In the genomic region with DNA sequence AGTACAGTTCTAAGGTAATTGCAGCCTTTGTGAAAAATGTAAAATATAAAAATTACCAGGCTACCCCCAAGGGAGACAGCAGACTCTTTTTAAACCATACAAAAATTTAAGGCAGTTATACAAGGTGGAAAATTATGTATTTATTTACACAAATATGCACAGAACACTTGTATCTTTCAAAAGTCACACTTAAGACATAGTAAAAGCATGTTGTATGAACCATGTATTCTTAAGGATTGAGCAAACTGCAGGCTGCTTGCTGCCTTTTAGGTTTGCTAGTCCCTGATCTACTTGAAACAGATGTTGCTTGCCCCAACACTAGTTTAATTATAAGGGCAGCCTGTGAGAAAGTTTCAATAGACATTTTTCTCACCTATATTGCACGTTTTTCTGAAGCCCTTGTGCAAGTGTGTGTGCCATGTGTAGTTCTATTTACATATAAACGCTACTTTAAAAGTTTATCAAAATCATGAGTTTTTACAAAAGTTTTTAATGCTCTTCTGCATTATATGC, we compare ENCODE assay signal across 9 cellular contexts.
DNase-seq lines count a peak whose midpoint lies in the region; ATAC-seq and TF ChIP-seq lines count a peak whose summit lies in the region.
"Had no signal": no experiment of that assay in that cellular context is flagged by ENCODE, and none has a peak within 500 bp of the region (broad histone marks: within the 10 kb centered on the region; RNA-seq: fewer than 3 reads in every experiment).

No MANE protein-coding gene starts in this region.

- peak overlapping the region; percentile 94 for H3K4me3 Mint-ChIP-seq in neural progenitor cell

- H3K27me3 ChIP-seq in DND-41 (ENCODE audit: insufficient read depth, low read length, poor library complexity) = no peaks in the 10 kb centered on the region
- no peaks in the 10 kb centered on the region for H3K27me3 ChIP-seq in MM.1S (replicated peaks; ENCODE audit: insufficient read depth, low read length)
- H3K27me3 ChIP-seq in duodenal mucosa (ENCODE audit: control insufficient read depth in 1 of 2, insufficient read depth in 2 of 2, low read length in 2 of 2) = no peaks in the 10 kb centered on the region
- H3K27me3 ChIP-seq in neural progenitor cell = no peaks in the 10 kb centered on the region

- H3K4me2 ChIP-seq in DND-41 (ENCODE audit: insufficient read depth, low read length) (peak overlapping the region; percentile 73), MM.1S (ENCODE audit: low read depth, low read length) (peak overlapping the region; percentile 74), neural progenitor cell (peak overlapping the region; percentile 84)

- H3F3A ChIP-seq in MM.1S (ENCODE audit: insufficient read depth, low read length) (peaks cover 71% of the 10 kb centered on the region), neural progenitor cell (ENCODE audit: low read depth) (peaks cover 38% of the 10 kb centered on the region)

- H3K9me3 ChIP-seq in DND-41 (ENCODE audit: insufficient read depth, low read length, severe bottlenecking) = no peaks in the 10 kb centered on the region
- no peaks in the 10 kb centered on the region for H3K9me3 ChIP-seq in MM.1S (replicated peaks; ENCODE audit: insufficient read depth, low read length)
- no peaks in the 10 kb centered on the region for H3K9me3 ChIP-seq in duodenal mucosa (ENCODE audit: control insufficient read depth in 1 of 2, low read length in 2 of 2)
- no peaks in the 10 kb centered on the region for H3K9me3 ChIP-seq in neural progenitor cell (ENCODE audit: low read depth)

- H3K9me3 Mint-ChIP-seq in neural progenitor cell = no peaks in the 10 kb centered on the region

- no peaks in the 10 kb centered on the region for H3K36me3 Mint-ChIP-seq in neural progenitor cell

- H3K4me1 Mint-ChIP-seq in neural progenitor cell = peaks cover 24% of the 10 kb centered on the region

- H3K27me3 Mint-ChIP-seq in neural progenitor cell (ENCODE audit: insufficient read depth, low read depth) = peaks cover 2% of the 10 kb centered on the region

- H3K9ac ChIP-seq in DND-41 (ENCODE audit: low read depth, low read length) (peak overlapping the region; percentile 74), MM.1S (ENCODE audit: low read length) (peak overlapping the region; percentile 98), duodenal mucosa (ENCODE audit: low read depth in 1 of 2, low read length in 2 of 2) (peak overlapping the region; percentile 94 to 98), neural progenitor cell (no peak overlapping the region)

- peak overlapping the region; percentile 75 to 82 for H3K4me3 ChIP-seq in DND-41 (ENCODE audit: low read depth in 1 of 2, low read length in 2 of 2)
- H3K4me3 ChIP-seq in MM.1S (ENCODE audit: low read length) = peak overlapping the region; percentile 98
- peak overlapping the region; percentile 93 to 97 for H3K4me3 ChIP-seq in duodenal mucosa (ENCODE audit: low read depth in 1 of 2, low read length in 2 of 2)
- H3K4me3 ChIP-seq in neural progenitor cell = peak overlapping the region; percentile 73

- H3K27ac Mint-ChIP-seq in neural progenitor cell = no peak overlapping the region

- TF ChIP-seq CTCF in DND-41 (IDR thresholded peaks at IDR 0.05; ENCODE audit: borderline replicate concordance, extremely low read depth, low read length, poor library complexity, severe bottlenecking) = no peak
- TF ChIP-seq CTCF in MM.1S (IDR thresholded peaks at IDR 0.05; ENCODE audit: low read length) = no peak
- TF ChIP-seq CTCF in neural progenitor cell (IDR thresholded peaks at IDR 0.05) = no peak

- H3K36me3 ChIP-seq in DND-41 (ENCODE audit: insufficient read depth, low read length) (peaks cover 36% of the 10 kb centered on the region), MM.1S (replicated peaks; ENCODE audit: insufficient read depth, low read length) (no peaks in the 10 kb centered on the region; the same call in none of the 2 replicates), duodenal mucosa (ENCODE audit: control insufficient read depth in 1 of 2, insufficient read depth in 2 of 2, low read length in 2 of 2) (peaks cover 0 to 6% of the 10 kb centered on the region in 2 donors), neural progenitor cell (no peaks in the 10 kb centered on the region)

- DNase-seq in DND-41 = no peak
- DNase-seq in MM.1S = no peak
- no peak for DNase-seq in neural progenitor cell (ENCODE audit: low spot score)
- DNase-seq in kidney glomerular epithelial cell (lab: John Stamatoyannopoulos, UW) = no peak
- DNase-seq: activated gamma-delta T cell had no signal

- H3K4me1 ChIP-seq in DND-41 (ENCODE audit: insufficient read depth, low read length) (peaks cover 32% of the 10 kb centered on the region), MM.1S (ENCODE audit: low read length) (peaks cover 21% of the 10 kb centered on the region), duodenal mucosa (ENCODE audit: control insufficient read depth in 1 of 2, insufficient read depth in 2 of 2, low read length in 2 of 2) (peaks cover 28 to 36% of the 10 kb centered on the region in 2 donors), neural progenitor cell (peaks cover 17% of the 10 kb centered on the region)

- H3K27ac ChIP-seq in DND-41 (ENCODE audit: low read length) = peak overlapping the region; percentile 88
- peak overlapping the region; percentile 84; the same call in 1 of the 2 replicates for H3K27ac ChIP-seq in MM.1S (ENCODE audit: low read length)
- peak overlapping the region; percentile 91 for H3K27ac ChIP-seq in duodenal mucosa (ENCODE audit: low read depth, low read length)
- H3K27ac ChIP-seq in neural progenitor cell = no peak overlapping the region

- H3K9me2 ChIP-seq in MM.1S (replicated peaks; ENCODE audit: insufficient read depth, low read length) = no peaks in the 10 kb centered on the region

- no peak for ATAC-seq in DND-41 (ENCODE audit: insufficient read depth, low read depth)
- ATAC-seq in GM21390 (IDR thresholded peaks at IDR 0.05; ENCODE audit: unreplicated experiment) = no peak
- no peak for ATAC-seq in HG03045 (IDR thresholded peaks at IDR 0.05; ENCODE audit: unreplicated experiment)
- no peak for ATAC-seq in HG03196 (IDR thresholded peaks at IDR 0.05; ENCODE audit: unreplicated experiment)

- H3K79me2 ChIP-seq in DND-41 (ENCODE audit: insufficient read depth, low read length) (peaks cover 24% of the 10 kb centered on the region), MM.1S (ENCODE audit: low read length) (peaks cover 20% of the 10 kb centered on the region), neural progenitor cell (ENCODE audit: low read depth) (peaks cover 18% of the 10 kb centered on the region)

- H4K20me1 ChIP-seq in DND-41 (ENCODE audit: insufficient read depth, low read length) (peaks cover 10% of the 10 kb centered on the region; the same call in 1 of the 2 replicates), MM.1S (ENCODE audit: insufficient read depth, low read length) (0 out of 2 replicates have a peak, but pooled peaks cover 5% of the 10 kb centered on the region), neural progenitor cell (ENCODE audit: low read depth) (peaks cover 13% of the 10 kb centered on the region)

- H2AFZ ChIP-seq in DND-41 (ENCODE audit: low read depth, low read length) = no peak overlapping the region
- H2AFZ ChIP-seq in MM.1S (ENCODE audit: low read length) = no peak overlapping the region
- no peak overlapping the region for H2AFZ ChIP-seq in neural progenitor cell (replicated peaks)
